In the genomic region with DNA sequence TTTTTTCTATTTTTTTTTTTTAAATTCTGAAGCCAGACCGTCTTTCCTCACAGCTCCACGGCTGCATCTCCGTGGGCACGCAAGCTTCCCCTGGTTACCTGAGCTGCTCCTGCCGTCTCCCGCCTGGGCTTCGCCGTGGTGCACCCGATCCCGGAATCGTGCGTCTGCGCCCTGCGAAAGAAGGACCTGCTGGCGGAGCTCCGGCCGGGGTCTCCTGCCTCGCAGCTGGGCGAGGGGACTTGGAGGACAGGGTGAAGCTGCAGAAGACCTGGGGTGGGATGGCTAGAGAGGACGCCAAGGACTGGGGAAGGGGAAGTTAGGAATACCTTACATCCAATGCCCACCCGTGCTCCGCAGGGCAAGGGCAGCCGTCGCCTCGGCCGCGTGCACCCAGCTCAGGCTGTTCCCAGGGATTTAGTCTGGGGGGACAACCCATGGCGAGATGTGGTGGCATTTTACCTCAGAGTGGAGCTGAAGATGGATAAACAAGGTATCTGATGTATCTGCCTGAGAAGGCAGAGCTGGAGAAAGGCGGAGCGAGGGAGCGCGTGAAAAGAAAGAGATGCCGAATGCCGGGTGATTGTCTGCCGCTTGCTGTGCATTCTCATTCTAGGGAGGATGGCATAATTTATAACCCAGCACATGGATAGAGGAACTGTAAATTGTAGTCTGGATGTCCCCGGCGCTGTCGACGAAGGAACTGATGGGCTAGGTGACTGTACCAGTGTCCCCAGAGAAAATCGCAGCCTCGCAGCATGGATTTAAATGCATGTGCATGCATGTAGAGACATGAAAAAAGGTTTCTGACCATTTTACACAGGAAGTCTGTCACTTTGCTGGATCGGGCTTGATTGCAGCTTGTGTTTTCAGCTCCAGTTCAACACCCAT, we compare ENCODE assay signal across 8 cellular contexts.
A peak's percentile ranks its signal among the peaks of the same experiment; 100 is the strongest.
DNase-seq lines count a peak whose midpoint lies in the region; ATAC-seq and TF ChIP-seq lines count a peak whose summit lies in the region.

No MANE protein-coding gene starts in this region.

- H3K4me3 ChIP-seq in esophagus muscularis mucosa: peak overlapping the region; percentile 13 to 37 (median 30)

- H3K36me3 ChIP-seq in esophagus muscularis mucosa: no peaks in the 10 kb centered on the region

- WGBS in esophagus muscularis mucosa: 71% methylated on average over 41 of the region's 42 CpGs

- H3K9me3 ChIP-seq in esophagus muscularis mucosa: no peaks in the 10 kb centered on the region

- no peak for TF ChIP-seq CTCF in esophagus muscularis mucosa (IDR thresholded peaks at IDR 0.05)

- peak; percentile 15 for DNase-seq in COLO829 (ENCODE audit: low spot score)
- peak; percentile 72 for DNase-seq in NCI-H748 (lab: John Stamatoyannopoulos, UW; ENCODE audit: unreplicated experiment)
- no peak for DNase-seq in esophagus muscularis mucosa (ENCODE audit: extremely low spot score)
- peak; percentile 51 for DNase-seq in pons (ENCODE audit: low spot score)
- DNase-seq in activated CD4-positive, CD25-positive, alpha-beta regulatory T cell (lab: John Stamatoyannopoulos, UW): no peak

- no peak overlapping the region for H3K27ac ChIP-seq in esophagus muscularis mucosa (replicated peaks in 1 of 4)

- no peak for TF ChIP-seq EP300 in esophagus muscularis mucosa (IDR thresholded peaks at IDR 0.05)

- H3K27me3 ChIP-seq in esophagus muscularis mucosa: no peaks in the 10 kb centered on the region

- H3K4me1 ChIP-seq in esophagus muscularis mucosa: peaks cover 46 to 63% (median 54%) of the 10 kb centered on the region in 4 donors

- intact Hi-C loops in esophagus muscularis mucosa (cut with DNase I): loop anchor here (10.0 kb wide), 1 partner anchor 552 kb away; a partner anchor contains a TSS

- ATAC-seq in HG03442 (IDR thresholded peaks at IDR 0.05; ENCODE audit: unreplicated experiment): no peak
- ATAC-seq in GM21515 (IDR thresholded peaks at IDR 0.05; ENCODE audit: unreplicated experiment): no peak
- ATAC-seq in HG03439 (IDR thresholded peaks at IDR 0.05; ENCODE audit: unreplicated experiment): no peak

- no peak for TF ChIP-seq POLR2A in esophagus muscularis mucosa (IDR thresholded peaks at IDR 0.05; ENCODE audit: low read depth)

Comparison
In these comparisons a context has a peak if more than half of its experiments do, and no peak if none do; other contexts are left out.
1. DNase-seq: peak in COLO829 (single experiment), NCI-H748 (single experiment) and pons (single experiment); none in esophagus muscularis mucosa (single experiment) and activated CD4-positive, CD25-positive, alpha-beta regulatory T cell (0 of 4).